In genomic region chr19:48295458-48295857, GRCh38 we compare ENCODE assay signal across 28 cellular contexts. TPM values are rescaled to one million over a fixed set of nuclear protein-coding genes. Genes with fewer than 3 reads are reported as not detected.
"Had no signal": no experiment of that assay in that cellular context is flagged by ENCODE, and none has a peak within 500 bp of the region (broad histone marks: within the 10 kb centered on the region; RNA-seq: fewer than 3 reads in every experiment).

No MANE protein-coding gene starts in this region.

- H3K27ac ChIP-seq: ascending aorta, brain microvascular endothelial cell, coronary artery, gastrocnemius medialis, neutrophil, ovary, skin epidermis, testis, transverse colon had no signal

- H3K4me3 ChIP-seq: ascending aorta, coronary artery, gastrocnemius medialis, mucosa of descending colon, ovary, skin epidermis, testis, transverse colon had no signal

- DNase-seq: activated CD4-positive, alpha-beta T cell treated with anti-CD3 and anti-CD28 coated beads for 36 hours; activated CD4-positive, alpha-beta T cell treated with anti-CD3 and anti-CD28 coated beads, Interleukin-2, amount 50 U/mL, for 4 hours; activated CD4-positive, CD25-positive, alpha-beta regulatory T cell; activated CD8-positive, alpha-beta memory T cell treated with anti-CD3 and anti-CD28 coated beads for 24 hours; activated effector memory CD4-positive, alpha-beta T cell treated with anti-CD3 and anti-CD28 coated beads, Interleukin-2, amount 50 U/mL, for 16 hours; activated naive CD4-positive, alpha-beta T cell treated with anti-CD3 and anti-CD28 coated beads for 36 hours; activated naive CD8-positive, alpha-beta T cell treated with anti-CD3 and anti-CD28 coated beads for 36 hours; brain microvascular endothelial cell; effector memory CD8-positive, alpha-beta T cell; erythroblast; gastrocnemius medialis; glutamatergic neuron; islet precursor cell; left ventricle myocardium superior; mucosa of descending colon; ovary; stimulated activated CD4-positive, alpha-beta T cell treated with anti-CD3 and anti-CD28 coated beads, Interleukin-12 subunit alpha, Interleukin-12 subunit beta, amount 100 ng/mL, for 4 hours; stimulated activated CD4-positive, alpha-beta T cell treated with anti-CD3 and anti-CD28 coated beads, Interleukin-4, amount 100 ng/mL, for 1 hour; stimulated activated naive CD8-positive, alpha-beta T cell treated with anti-CD3 and anti-CD28 coated beads, Interleukin-15, Interleukin-2, amounts not matched to agents 100 U/mL and 50 U/mL, for 24 hours; testis; transverse colon had no signal

- H3K36me3 ChIP-seq: ascending aorta, brain microvascular endothelial cell, gastrocnemius medialis, neutrophil, ovary, transverse colon had no signal

- ATAC-seq: activated CD4-positive, alpha-beta T cell treated with anti-CD3 and anti-CD28 coated beads for 36 hours; effector memory CD8-positive, alpha-beta T cell; gastrocnemius medialis; left ventricle myocardium superior; mucosa of descending colon; natural killer cell treated with Interleukin-12 subunit alpha and Interleukin-12 subunit beta and Interleukin-15 and Interleukin-18, amount 100 ng/mL, for 72 hours; sciatic nerve; stimulated activated naive CD8-positive, alpha-beta T cell treated with anti-CD3 and anti-CD28 coated beads, Interleukin-15, Interleukin-2, amounts not matched to agents 100 U/mL and 50 U/mL, for 24 hours had no signal

- H3K27me3 ChIP-seq: ascending aorta, brain microvascular endothelial cell, ovary, testis had no signal

- H3K9me3 ChIP-seq: ascending aorta, gastrocnemius medialis, mucosa of descending colon, neutrophil, ovary, testis, transverse colon had no signal

RNA-seq across cellular contexts. Expression of gene ZNF114, which starts 25.6 kb away (rescaled TPM):
- total RNA-seq: activated naive CD4-positive, alpha-beta T cell treated with anti-CD3 and anti-CD28 coated beads for 36 hours; ascending aorta; myocyte; transverse colon had no signal
